ENCODE assay signal across 13 cellular contexts in genomic region chr16:17304814-17305169, GRCh38.
DNase-seq lines count a peak whose midpoint lies in the region; ATAC-seq and TF ChIP-seq lines count a peak whose summit lies in the region.
"Had no signal": no experiment of that assay in that cellular context is flagged by ENCODE, and none has a peak within 500 bp of the region (broad histone marks: within the 10 kb centered on the region; RNA-seq: fewer than 3 reads in every experiment).

No MANE protein-coding gene starts in this region.

- H3K27me3 Mint-ChIP-seq in progenitor cell of endocrine pancreas = no peaks in the 10 kb centered on the region

- H3K9ac ChIP-seq in BLaER1 = 0 out of 2 replicates have a peak overlapping the region, but pooled peaks have one; percentile 6
- H3K9ac ChIP-seq: KMS-11 had no signal

- H3K36me3 ChIP-seq in BLaER1 (peaks cover 9% of the 10 kb centered on the region; the same call in 1 of the 2 replicates), Peyer's patch (no peaks in the 10 kb centered on the region), upper lobe of left lung (no peaks in the 10 kb centered on the region)
- H3K36me3 ChIP-seq: BE2C had no signal

- DNase-seq in Peyer's patch = no peak
- peak; percentile 20 to 47 for DNase-seq in foreskin fibroblast
- DNase-seq in progenitor cell of endocrine pancreas (ENCODE audit: low spot score, unreplicated experiment) = no peak
- no peak for DNase-seq in activated CD4-positive, CD25-positive, alpha-beta regulatory T cell treated with anti-CD3 and anti-CD28 coated beads, Interleukin-2, amount 50 U/mL, for 72 hours
- no peak for DNase-seq in NCI-H82 treated with DMSO at 0.1 percent for 48 hours (lab: John Stamatoyannopoulos, UW; ENCODE audit: unreplicated experiment)
- DNase-seq in upper lobe of left lung = no peak
- DNase-seq: activated CD8-positive, alpha-beta memory T cell treated with anti-CD3 and anti-CD28 coated beads, Interleukin-2, amount 50 U/mL, for 4 hours; BE2C; H9; OCI-M1 had no signal

- H3K9me3 ChIP-seq in BLaER1 = no peaks in the 10 kb centered on the region
- H3K9me3 ChIP-seq in Peyer's patch = no peaks in the 10 kb centered on the region
- no peaks in the 10 kb centered on the region for H3K9me3 ChIP-seq in upper lobe of left lung
- H3K9me3 ChIP-seq: BE2C had no signal

- H3K36me3 Mint-ChIP-seq in progenitor cell of endocrine pancreas (ENCODE audit: insufficient read depth) = no peaks in the 10 kb centered on the region

- H3K4me3 ChIP-seq in BLaER1 (no peak overlapping the region), Peyer's patch (no peak overlapping the region), foreskin fibroblast (ENCODE audit: low read depth in 1 of 2, low read length in 2 of 2) (no peak overlapping the region), upper lobe of left lung (no peak overlapping the region)

- peak overlapping the region; percentile 60 for H3K27ac Mint-ChIP-seq in progenitor cell of endocrine pancreas

- ATAC-seq in GM18868 (IDR thresholded peaks at IDR 0.05; ENCODE audit: unreplicated experiment) (no peak), upper lobe of left lung (ENCODE audit: low FRiP score in 2 of 2) (no peak)

- no peak for TF ChIP-seq EP300 in upper lobe of left lung (IDR thresholded peaks at IDR 0.05)

- H3K4me1 ChIP-seq in BLaER1 (peaks cover 90% of the 10 kb centered on the region), Peyer's patch (peaks cover 6 to 46% (median 21%) of the 10 kb centered on the region in 4 donors), upper lobe of left lung (peaks cover 6 to 15% (median 8%) of the 10 kb centered on the region in 4 donors)
- H3K4me1 ChIP-seq: BE2C had no signal

- 20 to 64% methylated on average over 2 to 3 of the region's 3 CpGs for WGBS in upper lobe of left lung, 2 donors

- H3K4me2 ChIP-seq in BLaER1 = peak overlapping the region; percentile 70
- H3K4me2 ChIP-seq: KMS-11 had no signal

- H3K9me3 Mint-ChIP-seq in progenitor cell of endocrine pancreas (ENCODE audit: low read depth) = no peaks in the 10 kb centered on the region
- H3K9me3 Mint-ChIP-seq: H9 had no signal

- H3K4me3 Mint-ChIP-seq in progenitor cell of endocrine pancreas (ENCODE audit: low read depth) = no peak overlapping the region
- H3K4me3 Mint-ChIP-seq: H9 had no signal

- H3K27ac ChIP-seq in BLaER1 = peak overlapping the region; percentile 78
- peak overlapping the region in 3 of 4 donors; percentile 34 to 65 (median 64) for H3K27ac ChIP-seq in Peyer's patch
- H3K27ac ChIP-seq in upper lobe of left lung = peak overlapping the region in 2 of 4 donors; percentile 24 to 48
- H3K27ac ChIP-seq: KMS-11 had no signal

- peaks cover 51% of the 10 kb centered on the region for H3K4me1 Mint-ChIP-seq in progenitor cell of endocrine pancreas (ENCODE audit: low read depth)

- peaks cover 71% of the 10 kb centered on the region for H4K20me1 ChIP-seq in BLaER1

- no peaks in the 10 kb centered on the region for H3K27me3 ChIP-seq in BLaER1
- no peaks in the 10 kb centered on the region for H3K27me3 ChIP-seq in Peyer's patch
- H3K27me3 ChIP-seq in upper lobe of left lung = no peaks in the 10 kb centered on the region
- H3K27me3 ChIP-seq: BE2C had no signal

- TF ChIP-seq CTCF in Peyer's patch (IDR thresholded peaks at IDR 0.05) (no peak), foreskin fibroblast (IDR thresholded peaks at IDR 0.05; ENCODE audit: low read depth, low read length) (no peak), progenitor cell of endocrine pancreas (IDR thresholded peaks at IDR 0.05; ENCODE audit: unreplicated experiment) (no peak), upper lobe of left lung (IDR thresholded peaks at IDR 0.05) (no peak)

- TF ChIP-seq POLR2A in Peyer's patch (IDR thresholded peaks at IDR 0.05) (no peak), upper lobe of left lung (IDR thresholded peaks at IDR 0.05) (no peak)

Comparison
In these comparisons a context has a peak if more than half of its experiments do, and no peak if none do; other contexts are left out.
1. DNase-seq: peak in foreskin fibroblast (2 of 2); none in Peyer's patch (0 of 3), progenitor cell of endocrine pancreas (single experiment), activated CD4-positive, CD25-positive, alpha-beta regulatory T cell treated with anti-CD3 and anti-CD28 coated beads, Interleukin-2, amount 50 U/mL, for 72 hours (single experiment), NCI-H82 treated with DMSO at 0.1 percent for 48 hours (single experiment) and upper lobe of left lung (0 of 2).